Comparison of ENCODE assay signal across 8 cellular contexts in the genomic region with DNA sequence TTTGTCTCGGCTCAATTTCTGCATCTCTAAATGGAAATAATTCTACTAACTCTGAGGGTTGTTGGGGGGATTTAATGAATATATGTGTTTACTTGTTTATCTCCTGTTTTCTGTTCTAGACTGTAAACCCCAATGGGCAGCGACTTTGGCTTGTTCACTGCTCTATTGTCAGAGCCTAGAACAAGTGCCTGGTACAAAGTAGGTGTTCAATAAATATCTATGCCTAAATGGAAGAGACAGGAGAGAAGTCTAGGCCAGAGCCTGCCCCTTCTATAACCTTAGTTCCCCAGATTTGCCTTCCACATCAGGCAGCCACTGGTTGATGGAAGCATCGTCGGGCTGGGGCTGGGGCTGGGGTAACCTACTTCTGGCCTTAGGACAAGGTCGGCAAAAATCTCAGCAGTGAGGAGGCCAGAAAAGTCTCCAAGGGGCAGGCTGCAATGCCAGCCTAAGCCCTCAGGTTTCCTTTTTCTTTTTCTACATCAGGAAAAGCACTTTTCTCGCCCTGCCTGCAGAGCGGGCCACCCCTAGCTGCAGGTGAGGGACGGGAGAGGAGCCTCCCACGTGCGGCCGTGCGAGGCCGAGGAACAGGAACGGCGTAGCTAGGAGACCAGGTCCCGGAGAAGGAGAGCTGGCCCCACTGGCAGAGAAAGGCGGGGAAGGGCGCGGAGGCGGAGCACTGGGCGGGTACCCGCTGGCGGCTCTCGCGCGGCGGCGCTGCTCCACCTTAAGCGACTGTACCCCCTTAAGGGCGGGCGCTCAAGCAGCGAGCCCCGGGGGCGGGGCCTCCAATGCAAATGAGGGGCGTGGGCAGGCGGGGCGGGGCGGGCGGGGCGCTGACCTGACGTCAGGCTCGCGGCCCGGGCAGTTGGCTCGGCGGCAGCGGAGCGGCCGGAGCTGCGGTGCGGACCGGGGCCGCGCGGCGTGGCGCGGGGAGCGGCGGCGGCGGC. TPM values are rescaled to one million over a fixed set of nuclear protein-coding genes. Genes with fewer than 3 reads are reported as not detected.
DNase-seq lines count a peak whose midpoint lies in the region; ATAC-seq, FAIRE-seq and TF ChIP-seq lines count a peak whose summit lies in the region.

A gene (plus strand): TSS at position 867 of the 950 bp plus-strand sequence. CDS start 98 bp downstream, outside the sequence.

- no peaks in the 10 kb centered on the region for H3K79me2 ChIP-seq in keratinocyte (ENCODE audit: control insufficient read depth, insufficient read depth, low read length)

- peak within 1 kb of the TSS; percentile 76 for H3K27ac Mint-ChIP-seq in central memory CD8-positive, alpha-beta T cell (ENCODE audit: low read depth)

- no peaks in the 10 kb centered on the region for H3K27me3 ChIP-seq in keratinocyte (ENCODE audit: control insufficient read depth, extremely low read depth, insufficient read depth, low read length)

- ATAC-seq in GM19025 (IDR thresholded peaks at IDR 0.05; ENCODE audit: low read depth, unreplicated experiment) (peak; percentile 87), HG03280 (IDR thresholded peaks at IDR 0.05; ENCODE audit: unreplicated experiment) (peak; percentile 84)
- peak; percentile 97 for ATAC-seq in central memory CD8-positive, alpha-beta T cell (replicated peaks; ENCODE audit: extremely low read depth, poor library complexity, severe bottlenecking)

- peak within 1 kb of the TSS; percentile 82 for H3K4me3 Mint-ChIP-seq in central memory CD8-positive, alpha-beta T cell

- peak within 1 kb of the TSS; percentile 70 for H3K4me3 ChIP-seq in AG09309 (ENCODE audit: control insufficient read depth, low read depth, low read length)
- H3K4me3 ChIP-seq in keratinocyte (ENCODE audit: control insufficient read depth in 2 of 3, extremely low read depth in 1 of 3, insufficient read depth in 2 of 3, low read depth in 1 of 3, low read length in 3 of 3), result peak within 1 kb of the TSS; percentile 52 to 84 (median 69)

- H3K4me1 Mint-ChIP-seq in central memory CD8-positive, alpha-beta T cell, result peaks cover 56% of the 10 kb centered on the region

- no peaks in the 10 kb centered on the region for H3K9me3 ChIP-seq in keratinocyte (ENCODE audit: control insufficient read depth, low read depth, low read length)

- peaks cover 58% of the 10 kb centered on the region for H3K4me1 ChIP-seq in keratinocyte (ENCODE audit: control insufficient read depth, extremely low read depth, insufficient read depth, low read length)

- H3K9ac ChIP-seq in keratinocyte (ENCODE audit: control insufficient read depth, extremely low read depth, insufficient read depth, low read length), result peak within 1 kb of the TSS; percentile 77

- peaks cover 3% of the 10 kb centered on the region for H3K36me3 Mint-ChIP-seq in central memory CD8-positive, alpha-beta T cell (ENCODE audit: insufficient read depth)

- FAIRE-seq in keratinocyte (lab: Jason Lieb, UNC), result no peak

- H3K27ac ChIP-seq in keratinocyte (ENCODE audit: control insufficient read depth, insufficient read depth, low read length), result peak within 1 kb of the TSS; percentile 42

- H3K9me1 ChIP-seq in keratinocyte (ENCODE audit: control insufficient read depth, extremely low read depth, insufficient read depth, low read length), result no peaks in the 10 kb centered on the region

- H2AFZ ChIP-seq in keratinocyte (ENCODE audit: control insufficient read depth, low read length), result peak within 1 kb of the TSS; percentile 97

- no peaks in the 10 kb centered on the region for H3K36me3 ChIP-seq in keratinocyte (ENCODE audit: control insufficient read depth in 2 of 2, extremely low read depth in 1 of 2, insufficient read depth in 2 of 2, low read length in 2 of 2)

- peak; percentile 64 for DNase-seq in AG09309 (ENCODE audit: low read depth)
- DNase-seq in NCI-H345 (lab: John Stamatoyannopoulos, UW), result peak; percentile 94
- peak; percentile 80 to 84 (median 82) for DNase-seq in activated CD4-positive, CD25-positive, alpha-beta regulatory T cell (lab: John Stamatoyannopoulos, UW)
- DNase-seq in central memory CD8-positive, alpha-beta T cell (ENCODE audit: low spot score in 2 of 2), result peak; percentile 75 to 82
- DNase-seq in keratinocyte (ENCODE audit: low read depth, low spot score), result no peak
- DNase-seq in stimulated activated CD4-positive, alpha-beta T cell treated with anti-CD3 and anti-CD28 coated beads, Interleukin-12 subunit alpha, Interleukin-12 subunit beta, amount 100 ng/mL, for 48 hours (ENCODE audit: low read depth in 2 of 3, low spot score in 1 of 3), result peak; percentile 84 to 91 (median 89)

- TF ChIP-seq CTCF in AG09309 (IDR thresholded peaks at IDR 0.05; ENCODE audit: control insufficient read depth, insufficient read depth, low read depth, low read length, missing control alignments) (no peak), keratinocyte (optimal IDR thresholded peaks at IDR 0.05 in 1 of 3, IDR thresholded peaks at IDR 0.05 in 1 of 3, conservative IDR thresholded peaks at IDR 0.05 in 1 of 3; ENCODE audit: extremely low read depth in 1 of 3, insufficient read depth in 2 of 3, low read length in 3 of 3) (peak in 1 of 3 experiments; percentile 21)

- dilution Hi-C loops in keratinocyte (cut with MboI; ENCODE audit: extremely low pct_ligation_motif_present, low sequenced_read_pairs), result no loop called here

- H3K4me2 ChIP-seq in keratinocyte (ENCODE audit: control insufficient read depth, extremely low read depth, insufficient read depth, low read depth, low read length), result peak within 1 kb of the TSS; percentile 88

- H3K27me3 Mint-ChIP-seq in central memory CD8-positive, alpha-beta T cell, result no peaks in the 10 kb centered on the region

- H4K20me1 ChIP-seq in keratinocyte (ENCODE audit: control insufficient read depth, extremely low read depth, insufficient read depth, low read length), result no peaks in the 10 kb centered on the region

- no peaks in the 10 kb centered on the region for H3K9me3 Mint-ChIP-seq in central memory CD8-positive, alpha-beta T cell

RNA-seq across cellular contexts. Expression of the gene that starts here (rescaled TPM):
- 4.4 to 7.6 TPM (median 5.5 TPM) in 3 replicates for polyA plus RNA-seq in keratinocyte
- 2.5 TPM for polyA plus RNA-seq in keratinocyte (2011; ENCODE audit: low read depth)
- polyA plus RNA-seq in keratinocyte (2011; cell fraction: cytosol; rRNA removed), result 2.4 and 2.7 TPM in 2 replicates
- polyA plus RNA-seq in keratinocyte (2011; cell fraction: nucleus; rRNA removed), result 12.4 and 14.6 TPM in 2 replicates
- polyA plus RNA-seq in keratinocyte (2012; ENCODE audit: low replicate concordance), result 5.5 and 5.6 TPM in 2 replicates
- 8.9 to 15.0 TPM (median 9.5 TPM) in 3 replicates for polyA minus RNA-seq in keratinocyte
- 5.0 TPM for polyA minus RNA-seq in keratinocyte (2011; cell fraction: cytosol; rRNA and poly(A)+ RNA removed)
- 12.1 and 15.2 TPM in 2 replicates for polyA minus RNA-seq in keratinocyte (2011; cell fraction: nucleus; rRNA and poly(A)+ RNA removed)
